27 cellular contexts compared by ENCODE assay signal in the genomic region with DNA sequence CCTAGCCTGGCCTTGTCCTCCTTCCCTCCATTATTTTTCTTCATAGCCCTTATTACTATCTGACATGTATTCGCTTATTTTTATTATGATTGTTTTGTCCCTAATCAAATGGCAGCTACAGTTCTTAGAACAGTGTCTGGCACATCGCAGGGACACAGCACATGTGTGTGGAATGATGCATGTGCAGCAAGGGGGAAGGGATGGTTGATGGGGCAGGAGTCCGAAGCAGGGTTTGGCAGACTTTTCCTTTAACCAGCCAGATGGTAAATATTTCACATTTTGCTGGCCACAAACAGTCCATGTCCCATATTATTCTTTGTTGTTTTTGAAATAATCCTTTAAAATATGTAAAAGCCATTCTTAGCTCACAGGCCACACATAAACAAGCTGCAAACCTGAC.
DNase-seq lines count a peak whose midpoint lies in the region; ATAC-seq, FAIRE-seq and TF ChIP-seq lines count a peak whose summit lies in the region.
"Had no signal": no experiment of that assay in that cellular context is flagged by ENCODE, and none has a peak within 500 bp of the region (broad histone marks: within the 10 kb centered on the region; RNA-seq: fewer than 3 reads in every experiment).

No MANE protein-coding gene starts in this region.

- H3K9me3 Mint-ChIP-seq in progenitor cell of endocrine pancreas (ENCODE audit: low read depth) = no peaks in the 10 kb centered on the region
- H3K9me3 Mint-ChIP-seq in stimulated activated naive B cell treated with anti-CD40 and anti-IgM and Interleukin-4, amounts not matched to agents 10 μg/mL and 1 μg/mL and 100 μg/mL, for 72 hours = no peaks in the 10 kb centered on the region
- H3K9me3 Mint-ChIP-seq: CD4-positive, CD25-positive, alpha-beta regulatory T cell; CD8-positive, alpha-beta T cell had no signal

- H3K79me2 ChIP-seq in HepG2 (ENCODE audit: insufficient read depth, low read length) = no peaks in the 10 kb centered on the region
- H3K79me2 ChIP-seq in GM12878 (ENCODE audit: control insufficient read depth, insufficient read depth, low read length) = no peaks in the 10 kb centered on the region

- no TSS peak for BruUV-seq in HepG2 (replicated peaks; lab: Mats Ljungman, UMichigan)
- no TSS peak for BruUV-seq in GM12878 (replicated peaks; lab: Mats Ljungman, UMichigan)

- SMC1A ChIA-PET in GM12878 (lab: Charles Lee; ENCODE audit: uncharacterized antibody, unreplicated experiment) = no interaction called here

- in situ Hi-C loops in HepG2 (cut with HindIII; ENCODE audit: extremely low pct_ligation_motif_present, low pct_unique_long_range_greater_than_20kb) = no loop called here
- in situ Hi-C loops in GM12878 (cut with MboI) = no loop called here

- no peak overlapping the region for H3K4me3 Mint-ChIP-seq in progenitor cell of endocrine pancreas (ENCODE audit: low read depth)
- H3K4me3 Mint-ChIP-seq in stimulated activated naive B cell treated with anti-CD40 and anti-IgM and Interleukin-4, amounts not matched to agents 10 μg/mL and 1 μg/mL and 100 μg/mL, for 72 hours = no peak overlapping the region
- H3K4me3 Mint-ChIP-seq: B cell; CD4-positive, CD25-positive, alpha-beta regulatory T cell; CD8-positive, alpha-beta T cell had no signal

- ATAC-seq in right lobe of liver (peak in 3 of 4 donors; percentile 24 to 78 (median 36)), HepG2 (no peak), GM12878 (no peak)
- ATAC-seq in stimulated activated naive B cell treated with anti-CD40 and anti-IgM and Interleukin-4, amounts not matched to agents 10 μg/mL and 1 μg/mL and 100 μg/mL, for 72 hours (replicated peaks) = no peak
- ATAC-seq: A549; CD8-positive, alpha-beta T cell had no signal

- intact Hi-C loops in right lobe of liver (cut with DNase I) (no loop called here), HepG2 (cut with micrococcal nuclease; ENCODE audit: unreplicated experiment) (no loop called here), GM12878 (cut with micrococcal nuclease; ENCODE audit: unreplicated experiment) (no loop called here), uterus (cut with DNase I; ENCODE audit: low total_unique reads) (no loop called here)

- H2AFZ ChIP-seq in HepG2 (ENCODE audit: low read length) = no peak overlapping the region
- no peak overlapping the region for H2AFZ ChIP-seq in GM12878 (ENCODE audit: control insufficient read depth, low read depth, low read length)
- H2AFZ ChIP-seq: GM23248 had no signal

- H3K36me3 ChIP-seq in right lobe of liver (no peaks in the 10 kb centered on the region), HepG2 (replicated peaks in 1 of 2; ENCODE audit: control insufficient read depth in 1 of 2, insufficient read depth in 2 of 2, low read length in 2 of 2) (no peaks in the 10 kb centered on the region), GM12878 (ENCODE audit: control insufficient read depth in 2 of 2, insufficient read depth in 2 of 2, low read length in 1 of 2) (no peaks in the 10 kb centered on the region), uterus (no peaks in the 10 kb centered on the region)

- no peaks in the 10 kb centered on the region for H3K27me3 ChIP-seq in right lobe of liver
- H3K27me3 ChIP-seq in HepG2 (ENCODE audit: control insufficient read depth in 1 of 2, insufficient read depth in 2 of 2, low read length in 2 of 2) = no peaks in the 10 kb centered on the region
- H3K27me3 ChIP-seq in GM12878 (replicated peaks in 1 of 2; ENCODE audit: control insufficient read depth in 2 of 2, insufficient read depth in 2 of 2, low read length in 1 of 2) = no peaks in the 10 kb centered on the region
- no peaks in the 10 kb centered on the region for H3K27me3 ChIP-seq in uterus
- H3K27me3 ChIP-seq: BLaER1 had no signal

- FAIRE-seq in HepG2 (lab: Jason Lieb, UNC) (no peak), GM12878 (lab: Jason Lieb, UNC) (peak; percentile 7)
- FAIRE-seq: A549, GM18507, GM19239, H1 had no signal

- H3K4me2 ChIP-seq in HepG2 (ENCODE audit: low read depth, low read length) (no peak overlapping the region), GM12878 (ENCODE audit: control insufficient read depth, insufficient read depth) (no peak overlapping the region)
- H3K4me2 ChIP-seq: A549, BLaER1 had no signal

- H3K9me3 ChIP-seq in right lobe of liver (no peaks in the 10 kb centered on the region), HepG2 (ENCODE audit: low read length) (no peaks in the 10 kb centered on the region), GM12878 (replicated peaks; ENCODE audit: control insufficient read depth, insufficient read depth, low read length) (no peaks in the 10 kb centered on the region), uterus (no peaks in the 10 kb centered on the region)
- H3K9me3 ChIP-seq: A549, BLaER1, Caco-2 had no signal

- RAD21 ChIA-PET in GM12878 (lab: Charles Lee; ENCODE audit: unreplicated experiment) = interaction anchor here (0.7 kb wide), 1 partner anchor 274 kb away, joined by 3 read pairs; no protein-coding TSS in a partner anchor

- TF ChIP-seq RAD21 in HepG2 (CRISPR knock-in tag; IDR thresholded peaks at IDR 0.05) (no peak), GM12878 (IDR thresholded peaks at IDR 0.05; ENCODE audit: insufficient read depth, low read depth, low read length) (no peak)

- TF ChIP-seq CTCF in right lobe of liver (IDR thresholded peaks at IDR 0.05) = no peak
- no peak for TF ChIP-seq CTCF in HepG2 (CRISPR knock-in tag; IDR thresholded peaks at IDR 0.05)
- no peak for TF ChIP-seq CTCF in GM12878 (IDR thresholded peaks at IDR 0.05 in 2 of 3, conservative IDR thresholded peaks at IDR 0.05 in 1 of 3; ENCODE audit: control insufficient read depth in 2 of 3, extremely low read depth in 1 of 3, insufficient read depth in 1 of 3, low read depth in 3 of 3, low read length in 3 of 3)
- TF ChIP-seq CTCF in progenitor cell of endocrine pancreas (IDR thresholded peaks at IDR 0.05; ENCODE audit: unreplicated experiment) = no peak
- TF ChIP-seq CTCF in uterus (IDR thresholded peaks at IDR 0.05) = no peak

- no peak for TF ChIP-seq EP300 in HepG2 (IDR thresholded peaks at IDR 0.05; ENCODE audit: low read depth in 2 of 2, low read length in 2 of 2)
- no peak for TF ChIP-seq EP300 in HepG2 (CRISPR knock-in tag; IDR thresholded peaks at IDR 0.05; ENCODE audit: borderline replicate concordance)
- no peak for TF ChIP-seq EP300 in GM12878 (IDR thresholded peaks at IDR 0.05; ENCODE audit: borderline replicate concordance in 1 of 2, control insufficient read depth in 1 of 2, low read depth in 2 of 2, low read length in 2 of 2)

- no peak for DNase-seq in right lobe of liver
- no peak for DNase-seq in HepG2 (ENCODE audit: low spot score)
- DNase-seq in GM12878 (ENCODE audit: low read depth, low spot score) = no peak
- DNase-seq in fibroblast of gingiva (ENCODE audit: low read depth) = peak; percentile 10
- DNase-seq in progenitor cell of endocrine pancreas (ENCODE audit: low spot score, unreplicated experiment) = no peak
- DNase-seq in SHP77 (lab: John Stamatoyannopoulos, UW) = no peak
- DNase-seq in uterus = no peak
- no peak for DNase-seq in stimulated activated naive B cell treated with anti-CD40 and anti-IgM and Interleukin-4, amounts not matched to agents 10 μg/mL and 1 μg/mL and 100 μg/mL, for 72 hours
- DNase-seq: 8988T; ACHN; Caco-2; CD4-positive, CD25-positive, alpha-beta regulatory T cell; CD8-positive, alpha-beta T cell; DMS153; DMS79; EL; GDM1; GM23248; H7; HCEC 1CT had no signal

- WGBS in right lobe of liver (ENCODE audit: insufficient coverage, low coverage, low lambda C conversion rate, missing lambda C conversion rate) = 41% methylated on average over 3 of the region's 3 CpGs
- 76% methylated on average over 3 of the region's 3 CpGs for WGBS in HepG2 (ENCODE audit: low lambda C conversion rate)
- WGBS in GM12878 (ENCODE audit: insufficient coverage, insufficient replicate concordance, low lambda C conversion rate, missing lambda C conversion rate) = 89% methylated on average over 3 of the region's 3 CpGs

- H4K20me1 ChIP-seq in HepG2 (ENCODE audit: insufficient read depth, low read length) (no peaks in the 10 kb centered on the region), GM12878 (ENCODE audit: control insufficient read depth, insufficient read depth) (no peaks in the 10 kb centered on the region)
- H4K20me1 ChIP-seq: BLaER1 had no signal

- peaks cover 3% of the 10 kb centered on the region for H3K36me3 Mint-ChIP-seq in progenitor cell of endocrine pancreas (ENCODE audit: insufficient read depth)
- H3K36me3 Mint-ChIP-seq in stimulated activated naive B cell treated with anti-CD40 and anti-IgM and Interleukin-4, amounts not matched to agents 10 μg/mL and 1 μg/mL and 100 μg/mL, for 72 hours = peaks cover 0 to 7% of the 10 kb centered on the region in 2 donors

- peaks cover 2% of the 10 kb centered on the region for H3K4me1 Mint-ChIP-seq in progenitor cell of endocrine pancreas (ENCODE audit: low read depth)
- peaks cover 9 to 12% of the 10 kb centered on the region in 2 donors for H3K4me1 Mint-ChIP-seq in stimulated activated naive B cell treated with anti-CD40 and anti-IgM and Interleukin-4, amounts not matched to agents 10 μg/mL and 1 μg/mL and 100 μg/mL, for 72 hours
- H3K4me1 Mint-ChIP-seq: B cell had no signal

- H3K9ac ChIP-seq in HepG2 (ENCODE audit: insufficient read depth, low read depth, low read length) (no peak overlapping the region), GM12878 (ENCODE audit: control insufficient read depth, insufficient read depth, low read length) (no peak overlapping the region)
- H3K9ac ChIP-seq: BLaER1, GM23248 had no signal

- H3K4me1 ChIP-seq in right lobe of liver = no peaks in the 10 kb centered on the region
- H3K4me1 ChIP-seq in HepG2 (ENCODE audit: insufficient read depth, low read length) = peaks cover 13% of the 10 kb centered on the region
- no peaks in the 10 kb centered on the region; the same call in 1 of the 2 replicates for H3K4me1 ChIP-seq in GM12878 (ENCODE audit: control insufficient read depth, insufficient read depth, low read length)
- H3K4me1 ChIP-seq in uterus = no peaks in the 10 kb centered on the region
- H3K4me1 ChIP-seq: A549, BLaER1 had no signal

- H3K27ac Mint-ChIP-seq in progenitor cell of endocrine pancreas = peak overlapping the region; percentile 53
- H3K27ac Mint-ChIP-seq in stimulated activated naive B cell treated with anti-CD40 and anti-IgM and Interleukin-4, amounts not matched to agents 10 μg/mL and 1 μg/mL and 100 μg/mL, for 72 hours = no peak overlapping the region
- H3K27ac Mint-ChIP-seq: B cell; CD4-positive, CD25-positive, alpha-beta regulatory T cell; CD8-positive, alpha-beta T cell had no signal

- H3K27ac ChIP-seq in right lobe of liver (no peak overlapping the region), HepG2 (ENCODE audit: extremely low read length, insufficient read depth, low read length) (no peak overlapping the region), GM12878 (ENCODE audit: control insufficient read depth, insufficient read depth) (no peak overlapping the region), uterus (no peak overlapping the region)
- H3K27ac ChIP-seq: A549, BLaER1, C4-2B, GM23248 had no signal

- CTCF ChIA-PET in HepG2 (lab: Yijun Ruan, JAX; ENCODE audit: low intra/inter-chr PET ratio, low total read pairs) = no interaction called here
- CTCF ChIA-PET in GM12878 (lab: Yijun Ruan, JAX) = no interaction called here

- H3K4me3 ChIP-seq in right lobe of liver = no peak overlapping the region
- no peak overlapping the region for H3K4me3 ChIP-seq in HepG2 (replicated peaks in 1 of 3; ENCODE audit: insufficient read depth in 1 of 3, low read depth in 2 of 3, low read length in 3 of 3)
- H3K4me3 ChIP-seq in GM12878 = no peak overlapping the region
- H3K4me3 ChIP-seq in uterus = no peak overlapping the region
- H3K4me3 ChIP-seq: A549, BLaER1, GM23248 had no signal

- POLR2A ChIA-PET in HepG2 (lab: Yijun Ruan, JAX) (no interaction called here), GM12878 (lab: Charles Lee) (no interaction called here)

- no peaks in the 10 kb centered on the region for H3K27me3 Mint-ChIP-seq in progenitor cell of endocrine pancreas
- H3K27me3 Mint-ChIP-seq in stimulated activated naive B cell treated with anti-CD40 and anti-IgM and Interleukin-4, amounts not matched to agents 10 μg/mL and 1 μg/mL and 100 μg/mL, for 72 hours = no peaks in the 10 kb centered on the region
- H3K27me3 Mint-ChIP-seq: B cell; CD4-positive, CD25-positive, alpha-beta regulatory T cell had no signal

- TF ChIP-seq POLR2A in right lobe of liver (IDR thresholded peaks at IDR 0.05) = no peak
- TF ChIP-seq POLR2A in HepG2 (IDR thresholded peaks at IDR 0.05; ENCODE audit: insufficient read depth in 1 of 2, low read depth in 2 of 2, low read length in 2 of 2) = no peak
- TF ChIP-seq POLR2A in GM12878 (IDR thresholded peaks at IDR 0.05; ENCODE audit: low read depth, low read length) = no peak
- TF ChIP-seq POLR2A in uterus (IDR thresholded peaks at IDR 0.05) = no peak

Comparison
In these comparisons a context has a peak if more than half of its experiments do, and no peak if none do; other contexts are left out.
1. ATAC-seq: peak in right lobe of liver (3 of 4); none in HepG2 (single experiment), GM12878 (single experiment) and stimulated activated naive B cell treated with anti-CD40 and anti-IgM and Interleukin-4, amounts not matched to agents 10 μg/mL and 1 μg/mL and 100 μg/mL, for 72 hours (0 of 2).